2 cellular contexts compared by ENCODE assay signal in genomic region chr17:42345396-42346078, GRCh38.
TF ChIP-seq lines count a peak whose summit lies in the region.

No MANE protein-coding gene starts in this region.

TF ChIP-seq in WTC11, 78 proteins besides CTCF, POLR2A, EP300 and RAD21:
- TF ChIP-seq ERG (CRISPR knock-in tag; IDR thresholded peaks at IDR 0.05) (no peak), RELA (CRISPR knock-in tag; IDR thresholded peaks at IDR 0.05; ENCODE audit: borderline replicate concordance) (no peak), CBFB (CRISPR knock-in tag; IDR thresholded peaks at IDR 0.05; ENCODE audit: low read depth) (no peak), SP1 (CRISPR knock-in tag; conservative IDR thresholded peaks at IDR 0.05) (no peak), GABPB1 (CRISPR knock-in tag; IDR thresholded peaks at IDR 0.05) (no peak), JAZF1 (CRISPR knock-in tag; IDR thresholded peaks at IDR 0.05) (no peak), EMX1 (CRISPR knock-in tag; IDR thresholded peaks at IDR 0.05) (no peak), TEAD4 (CRISPR knock-in tag; IDR thresholded peaks at IDR 0.05) (no peak), FOXJ3 (CRISPR knock-in tag; IDR thresholded peaks at IDR 0.05; ENCODE audit: borderline replicate concordance) (no peak), ZNF423 (CRISPR knock-in tag; IDR thresholded peaks at IDR 0.05) (no peak)
- TF ChIP-seq, protein P1, sequence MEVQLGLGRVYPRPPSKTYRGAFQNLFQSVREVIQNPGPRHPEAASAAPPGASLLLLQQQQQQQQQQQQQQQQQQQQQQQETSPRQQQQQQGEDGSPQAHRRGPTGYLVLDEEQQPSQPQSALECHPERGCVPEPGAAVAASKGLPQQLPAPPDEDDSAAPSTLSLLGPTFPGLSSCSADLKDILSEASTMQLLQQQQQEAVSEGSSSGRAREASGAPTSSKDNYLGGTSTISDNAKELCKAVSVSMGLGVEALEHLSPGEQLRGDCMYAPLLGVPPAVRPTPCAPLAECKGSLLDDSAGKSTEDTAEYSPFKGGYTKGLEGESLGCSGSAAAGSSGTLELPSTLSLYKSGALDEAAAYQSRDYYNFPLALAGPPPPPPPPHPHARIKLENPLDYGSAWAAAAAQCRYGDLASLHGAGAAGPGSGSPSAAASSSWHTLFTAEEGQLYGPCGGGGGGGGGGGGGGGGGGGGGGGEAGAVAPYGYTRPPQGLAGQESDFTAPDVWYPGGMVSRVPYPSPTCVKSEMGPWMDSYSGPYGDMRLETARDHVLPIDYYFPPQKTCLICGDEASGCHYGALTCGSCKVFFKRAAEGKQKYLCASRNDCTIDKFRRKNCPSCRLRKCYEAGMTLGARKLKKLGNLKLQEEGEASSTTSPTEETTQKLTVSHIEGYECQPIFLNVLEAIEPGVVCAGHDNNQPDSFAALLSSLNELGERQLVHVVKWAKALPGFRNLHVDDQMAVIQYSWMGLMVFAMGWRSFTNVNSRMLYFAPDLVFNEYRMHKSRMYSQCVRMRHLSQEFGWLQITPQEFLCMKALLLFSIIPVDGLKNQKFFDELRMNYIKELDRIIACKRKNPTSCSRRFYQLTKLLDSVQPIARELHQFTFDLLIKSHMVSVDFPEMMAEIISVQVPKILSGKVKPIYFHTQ (CRISPR knock-in tag; IDR thresholded peaks at IDR 0.05) = no peak
- TF ChIP-seq, protein P2, sequence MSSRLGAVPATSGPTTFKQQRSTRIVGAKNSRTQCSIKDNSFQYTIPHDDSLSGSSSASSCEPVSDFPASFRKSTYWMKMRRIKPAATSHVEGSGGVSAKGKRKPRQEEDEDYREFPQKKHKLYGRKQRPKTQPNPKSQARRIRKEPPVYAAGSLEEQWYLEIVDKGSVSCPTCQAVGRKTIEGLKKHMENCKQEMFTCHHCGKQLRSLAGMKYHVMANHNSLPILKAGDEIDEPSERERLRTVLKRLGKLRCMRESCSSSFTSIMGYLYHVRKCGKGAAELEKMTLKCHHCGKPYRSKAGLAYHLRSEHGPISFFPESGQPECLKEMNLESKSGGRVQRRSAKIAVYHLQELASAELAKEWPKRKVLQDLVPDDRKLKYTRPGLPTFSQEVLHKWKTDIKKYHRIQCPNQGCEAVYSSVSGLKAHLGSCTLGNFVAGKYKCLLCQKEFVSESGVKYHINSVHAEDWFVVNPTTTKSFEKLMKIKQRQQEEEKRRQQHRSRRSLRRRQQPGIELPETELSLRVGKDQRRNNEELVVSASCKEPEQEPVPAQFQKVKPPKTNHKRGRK (CRISPR knock-in tag; IDR thresholded peaks at IDR 0.05; ENCODE audit: borderline replicate concordance) = no peak

TF ChIP-seq in HepG2, 621 proteins besides CTCF, POLR2A, EP300 and RAD21:
- peak; percentile 40; the same call in 1 of the 2 replicates for TF ChIP-seq CEBPB (IDR thresholded peaks at IDR 0.05; ENCODE audit: borderline replicate concordance, low read depth, low read length)
- no peak for TF ChIP-seq TEAD2 (CRISPR knock-in tag; IDR thresholded peaks at IDR 0.05)
- TF ChIP-seq ZBTB33 (CRISPR knock-in tag; IDR thresholded peaks at IDR 0.05) = peak; percentile 66; the same call in 1 of the 2 replicates
- no peak for TF ChIP-seq ZNF550 (CRISPR knock-in tag; IDR thresholded peaks at IDR 0.05; ENCODE audit: borderline replicate concordance)
- no peak for TF ChIP-seq EHMT2 (IDR thresholded peaks at IDR 0.05; ENCODE audit: borderline replicate concordance, low read depth, low read length)
- no peak for TF ChIP-seq HHEX (CRISPR knock-in tag; IDR thresholded peaks at IDR 0.05)
